Comparison of ENCODE assay signal across 8 cellular contexts in the genomic region with DNA sequence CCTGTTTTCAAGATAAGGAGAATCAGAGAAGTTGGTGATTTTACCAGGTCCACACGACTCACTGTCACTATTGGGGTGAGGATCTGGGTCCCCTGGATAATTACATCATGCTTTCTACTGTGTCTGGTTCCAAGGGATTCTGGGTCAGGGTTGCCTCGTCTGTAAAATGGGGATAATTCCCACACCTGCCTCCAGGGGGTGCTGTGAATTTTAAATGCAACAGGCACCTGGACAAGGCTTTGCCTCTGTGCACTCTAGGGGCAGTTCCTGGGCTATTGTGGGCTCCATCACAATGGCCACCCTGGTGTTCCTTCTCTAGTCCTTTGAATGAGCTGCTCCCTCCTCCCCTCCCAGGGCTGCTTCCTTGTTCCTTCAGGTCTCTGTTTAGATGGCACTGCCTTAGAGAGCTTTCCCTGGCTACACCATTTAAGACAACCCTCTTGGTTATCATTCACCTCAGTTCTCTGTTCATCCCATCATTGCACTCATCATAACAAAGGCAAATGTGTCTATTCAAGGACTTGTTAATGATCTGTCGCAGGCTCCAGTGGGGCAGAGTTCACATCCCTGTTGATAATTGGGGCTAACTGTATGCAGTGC.
DNase-seq lines count a peak whose midpoint lies in the region; ATAC-seq and TF ChIP-seq lines count a peak whose summit lies in the region.

No MANE protein-coding gene starts in this region.

- H3K9me3 Mint-ChIP-seq in CD14-positive monocyte: peaks cover 0 to 2% (median 0%) of the 10 kb centered on the region in 7 donors

- ATAC-seq in body of pancreas (no peak), HG03460 (IDR thresholded peaks at IDR 0.05; ENCODE audit: unreplicated experiment) (no peak), HG03565 (IDR thresholded peaks at IDR 0.05; ENCODE audit: unreplicated experiment) (no peak)

- intact Hi-C loops in CD14-positive monocyte (cut with micrococcal nuclease): no loop called here
- intact Hi-C loops in body of pancreas (cut with DNase I): no loop called here

- H3K4me3 ChIP-seq in GM23248 (no peak overlapping the region), SJSA1 (no peak overlapping the region), body of pancreas (no peak overlapping the region)

- H3F3A ChIP-seq in GM23248 (ENCODE audit: insufficient read depth): no peaks in the 10 kb centered on the region

- H3K9me2 ChIP-seq in GM23248 (ENCODE audit: insufficient read depth): no peaks in the 10 kb centered on the region

- H3K36me3 ChIP-seq in GM23248 (ENCODE audit: low read depth): no peaks in the 10 kb centered on the region
- H3K36me3 ChIP-seq in SJSA1: no peaks in the 10 kb centered on the region
- no peaks in the 10 kb centered on the region for H3K36me3 ChIP-seq in body of pancreas (replicated peaks in 1 of 2; ENCODE audit: insufficient read depth in 1 of 2, low read depth in 2 of 2)

- no peaks in the 10 kb centered on the region for H3K4me1 Mint-ChIP-seq in CD14-positive monocyte

- TF ChIP-seq CTCF in CD14-positive monocyte (IDR thresholded peaks at IDR 0.05) (peak; percentile 78), body of pancreas (IDR thresholded peaks at IDR 0.05) (peak in 6 of 7 experiments; percentile 44 to 61 (median 56))

- no peaks in the 10 kb centered on the region for H3K36me3 Mint-ChIP-seq in CD14-positive monocyte

- H3K79me2 ChIP-seq in GM23248 (ENCODE audit: insufficient read depth): no peaks in the 10 kb centered on the region

- H3K27me3 ChIP-seq in GM23248 (replicated peaks; ENCODE audit: insufficient read depth): no peaks in the 10 kb centered on the region
- H3K27me3 ChIP-seq in SJSA1 (replicated peaks): no peaks in the 10 kb centered on the region
- H3K27me3 ChIP-seq in body of pancreas: no peaks in the 10 kb centered on the region

- H3K9ac ChIP-seq in GM23248: no peak overlapping the region

- in situ Hi-C loops in GM23248 (cut with MboI): no loop called here

- H3K9me3 ChIP-seq in GM23248 (ENCODE audit: low read depth) (no peaks in the 10 kb centered on the region), SJSA1 (replicated peaks) (no peaks in the 10 kb centered on the region), body of pancreas (no peaks in the 10 kb centered on the region)

- peaks cover 2 to 6% (median 5%) of the 10 kb centered on the region in 3 donors for H3K27me3 Mint-ChIP-seq in CD14-positive monocyte (ENCODE audit: low read depth in 3 of 3)

- H3K4me3 Mint-ChIP-seq in CD14-positive monocyte: no peak overlapping the region

- DNase-seq in CD14-positive monocyte (ENCODE audit: low spot score) (no peak), GM23248 (peak; percentile 57), SJSA1 (ENCODE audit: low read depth in 1 of 2, low spot score in 2 of 2) (peak; percentile 40 to 66), body of pancreas (peak; percentile 50 to 68 (median 56)), left kidney (ENCODE audit: low read depth, low spot score) (peak; percentile 32)
- DNase-seq in stimulated activated CD8-positive, alpha-beta memory T cell treated with anti-CD3 and anti-CD28 coated beads, Interleukin-2, amount 100 ng/mL, for 48 hours (ENCODE audit: low read depth in 2 of 2): peak; percentile 38 to 44

- H3K4me1 ChIP-seq in GM23248 (ENCODE audit: insufficient read depth): no peaks in the 10 kb centered on the region
- no peaks in the 10 kb centered on the region; the same call in 1 of the 2 replicates for H3K4me1 ChIP-seq in SJSA1 (replicated peaks)
- H3K4me1 ChIP-seq in body of pancreas: no peaks in the 10 kb centered on the region

- WGBS in GM23248 (ENCODE audit: low coverage in 1 of 2, low lambda C conversion rate in 2 of 2, missing lambda C conversion rate in 2 of 2), 2 experiments: 37 to 39% methylated on average over 3 of the region's 3 CpGs
- 37 to 44% methylated on average over 3 of the region's 3 CpGs for WGBS in body of pancreas, 2 donors

- no peak overlapping the region for H3K27ac Mint-ChIP-seq in CD14-positive monocyte

- no peak for TF ChIP-seq POLR2A in body of pancreas (IDR thresholded peaks at IDR 0.05)

- H4K20me1 ChIP-seq in GM23248 (ENCODE audit: insufficient read depth): no peaks in the 10 kb centered on the region

- no peak overlapping the region for H2AFZ ChIP-seq in GM23248

- H3K27ac ChIP-seq in GM23248 (no peak overlapping the region), SJSA1 (no peak overlapping the region), body of pancreas (no peak overlapping the region)

- H3K4me2 ChIP-seq in GM23248 (ENCODE audit: unreplicated experiment): no peak overlapping the region
